ENCODE assay signal across 15 cellular contexts in genomic region chr19:44722131-44723121, GRCh38. TPM values are rescaled to one million over a fixed set of nuclear protein-coding genes. Genes with fewer than 3 reads are reported as not detected.
DNase-seq lines count a peak whose midpoint lies in the region; ATAC-seq lines count a peak whose summit lies in the region.
"Had no signal": no experiment of that assay in that cellular context is flagged by ENCODE, and none has a peak within 500 bp of the region (broad histone marks: within the 10 kb centered on the region; RNA-seq: fewer than 3 reads in every experiment).

No MANE protein-coding gene starts in this region.

- peak overlapping the region; percentile 60 for H3K27ac Mint-ChIP-seq in activated CD4-positive, alpha-beta T cell treated with anti-CD3 and anti-CD28 coated beads, Interleukin-2, amount 10 ng/mL, durations not matched to agents 24 days and 14 days
- peak overlapping the region; percentile 51 for H3K27ac Mint-ChIP-seq in stimulated activated naive B cell treated with anti-CD40 and anti-IgM and Interleukin-4, amounts not matched to agents 10 μg/mL and 1 μg/mL and 100 μg/mL, for 72 hours
- H3K27ac Mint-ChIP-seq: WTC11 had no signal

- peaks cover 39% of the 10 kb centered on the region for H3K4me1 Mint-ChIP-seq in activated CD4-positive, alpha-beta T cell treated with anti-CD3 and anti-CD28 coated beads, Interleukin-2, amount 10 ng/mL, durations not matched to agents 24 days and 14 days
- H3K4me1 Mint-ChIP-seq in stimulated activated naive B cell treated with anti-CD40 and anti-IgM and Interleukin-4, amounts not matched to agents 10 μg/mL and 1 μg/mL and 100 μg/mL, for 72 hours: peaks cover 30 to 43% of the 10 kb centered on the region in 2 donors

- H3K36me3 Mint-ChIP-seq in activated CD4-positive, alpha-beta T cell treated with anti-CD3 and anti-CD28 coated beads, Interleukin-2, amount 10 ng/mL, durations not matched to agents 24 days and 14 days (ENCODE audit: low read depth): no peaks in the 10 kb centered on the region
- no peaks in the 10 kb centered on the region for H3K36me3 Mint-ChIP-seq in stimulated activated naive B cell treated with anti-CD40 and anti-IgM and Interleukin-4, amounts not matched to agents 10 μg/mL and 1 μg/mL and 100 μg/mL, for 72 hours
- H3K36me3 Mint-ChIP-seq: WTC11 had no signal

- no peaks in the 10 kb centered on the region for H3K27me3 Mint-ChIP-seq in activated CD4-positive, alpha-beta T cell treated with anti-CD3 and anti-CD28 coated beads, Interleukin-2, amount 10 ng/mL, durations not matched to agents 24 days and 14 days
- peaks cover 0 to 4% of the 10 kb centered on the region in 2 donors for H3K27me3 Mint-ChIP-seq in stimulated activated naive B cell treated with anti-CD40 and anti-IgM and Interleukin-4, amounts not matched to agents 10 μg/mL and 1 μg/mL and 100 μg/mL, for 72 hours

- no peaks in the 10 kb centered on the region for H3K9me3 Mint-ChIP-seq in activated CD4-positive, alpha-beta T cell treated with anti-CD3 and anti-CD28 coated beads, Interleukin-2, amount 10 ng/mL, durations not matched to agents 24 days and 14 days
- no peaks in the 10 kb centered on the region for H3K9me3 Mint-ChIP-seq in stimulated activated naive B cell treated with anti-CD40 and anti-IgM and Interleukin-4, amounts not matched to agents 10 μg/mL and 1 μg/mL and 100 μg/mL, for 72 hours
- H3K9me3 Mint-ChIP-seq: nephron, WTC11 had no signal

- H3K4me3 Mint-ChIP-seq in activated CD4-positive, alpha-beta T cell treated with anti-CD3 and anti-CD28 coated beads, Interleukin-2, amount 10 ng/mL, durations not matched to agents 24 days and 14 days: peak overlapping the region; percentile 34
- H3K4me3 Mint-ChIP-seq in stimulated activated naive B cell treated with anti-CD40 and anti-IgM and Interleukin-4, amounts not matched to agents 10 μg/mL and 1 μg/mL and 100 μg/mL, for 72 hours: peak overlapping the region in 1 of 2 donors; percentile 36
- H3K4me3 Mint-ChIP-seq: nephron, WTC11 had no signal

- intact Hi-C loops in activated CD4-positive, alpha-beta T cell treated with anti-CD3 and anti-CD28 coated beads, Interleukin-2, amount 10 ng/mL, durations not matched to agents 24 days and 14 days (cut with micrococcal nuclease): loop anchor here (1.0 to 2.0 kb wide), 2 partner anchors 30 kb away; no protein-coding TSS in a partner anchor

- peak; percentile 22 to 29 for ATAC-seq in stimulated activated naive B cell treated with anti-CD40 and anti-IgM and Interleukin-4, amounts not matched to agents 10 μg/mL and 1 μg/mL and 100 μg/mL, for 72 hours (replicated peaks)
- ATAC-seq in HG02885 (IDR thresholded peaks at IDR 0.05; ENCODE audit: poor library complexity, unreplicated experiment) (no peak), GM18517 (IDR thresholded peaks at IDR 0.05; ENCODE audit: unreplicated experiment) (no peak), HG03469 (IDR thresholded peaks at IDR 0.05; ENCODE audit: unreplicated experiment) (no peak)
- ATAC-seq: WTC11 had no signal

- DNase-seq in activated CD4-positive, alpha-beta T cell treated with anti-CD3 and anti-CD28 coated beads, Interleukin-2, amount 10 ng/mL, durations not matched to agents 24 days and 14 days: peak; percentile 72
- no peak for DNase-seq in activated CD4-positive, alpha-beta T cell treated with anti-CD3 and anti-CD28 coated beads for 4 hours
- DNase-seq in NOMO-1 treated with DMSO at 0.1 percent for 48 hours (lab: John Stamatoyannopoulos, UW; ENCODE audit: unreplicated experiment) (peak; percentile 62), dermis blood vessel endothelial cell (peak; percentile 64)
- peak; percentile 24 for DNase-seq in stimulated activated naive B cell treated with anti-CD40 and anti-IgM and Interleukin-4, amounts not matched to agents 10 μg/mL and 1 μg/mL and 100 μg/mL, for 72 hours
- DNase-seq: activated gamma-delta T cell, cortex of kidney, NCI-H82, tibial artery had no signal

RNA-seq across cellular contexts. Expression of gene CEACAM16, which starts 23.5 kb away (rescaled TPM):
- not detected in 2 replicates for total RNA-seq in activated CD4-positive, alpha-beta T cell treated with anti-CD3 and anti-CD28 coated beads, Interleukin-2, amount 10 ng/mL, durations not matched to agents 24 days and 14 days
- 0.17 TPM in 1 of 2 replicates, not detected in the other for total RNA-seq in dermis blood vessel endothelial cell
- total RNA-seq: A673, WTC11 had no signal

RNA-seq across cellular contexts. Expression of gene BCL3, which starts 26.1 kb away (rescaled TPM):
- total RNA-seq in activated CD4-positive, alpha-beta T cell treated with anti-CD3 and anti-CD28 coated beads, Interleukin-2, amount 10 ng/mL, durations not matched to agents 24 days and 14 days: 66.3 and 73.1 TPM in 2 replicates
- 3.2 and 6.3 TPM in 2 replicates for total RNA-seq in dermis blood vessel endothelial cell

RNA-seq across cellular contexts. Expression of gene CEACAM19, which starts 51.1 kb away (rescaled TPM):
- total RNA-seq in activated CD4-positive, alpha-beta T cell treated with anti-CD3 and anti-CD28 coated beads, Interleukin-2, amount 10 ng/mL, durations not matched to agents 24 days and 14 days: 0.86 and 1.2 TPM in 2 replicates
- 0.47 and 0.85 TPM in 2 replicates for total RNA-seq in dermis blood vessel endothelial cell

RNA-seq across cellular contexts. Expression of gene CBLC, which starts 55.3 kb away (rescaled TPM):
- not detected in 2 replicates for total RNA-seq in activated CD4-positive, alpha-beta T cell treated with anti-CD3 and anti-CD28 coated beads, Interleukin-2, amount 10 ng/mL, durations not matched to agents 24 days and 14 days
- not detected in 2 replicates for total RNA-seq in dermis blood vessel endothelial cell
- total RNA-seq: A673 had no signal

Comparison
In these comparisons a context has a peak if more than half of its experiments do, and no peak if none do; other contexts are left out.
1. DNase-seq: peak in activated CD4-positive, alpha-beta T cell treated with anti-CD3 and anti-CD28 coated beads, Interleukin-2, amount 10 ng/mL, durations not matched to agents 24 days and 14 days (single experiment), NOMO-1 treated with DMSO at 0.1 percent for 48 hours (single experiment), dermis blood vessel endothelial cell (single experiment) and stimulated activated naive B cell treated with anti-CD40 and anti-IgM and Interleukin-4, amounts not matched to agents 10 μg/mL and 1 μg/mL and 100 μg/mL, for 72 hours (single experiment); none in activated CD4-positive, alpha-beta T cell treated with anti-CD3 and anti-CD28 coated beads for 4 hours (0 of 2).
2. ATAC-seq: peak in stimulated activated naive B cell treated with anti-CD40 and anti-IgM and Interleukin-4, amounts not matched to agents 10 μg/mL and 1 μg/mL and 100 μg/mL, for 72 hours (2 of 2); none in HG02885 (single experiment), GM18517 (single experiment) and HG03469 (single experiment).